Comparison of ENCODE assay signal across 7 cellular contexts in genomic region chr4:18128241-18128640, GRCh38.
"Had no signal": no experiment of that assay in that cellular context is flagged by ENCODE, and none has a peak within 500 bp of the region (broad histone marks: within the 10 kb centered on the region; RNA-seq: fewer than 3 reads in every experiment).

No MANE protein-coding gene starts in this region.

- H3K9me3 Mint-ChIP-seq: GM23338, H9 had no signal

- H3K4me2 ChIP-seq: GM23338 had no signal

- H3K27ac Mint-ChIP-seq: GM23338, H9 had no signal

- H3K4me3 ChIP-seq: GM23338 had no signal

- ATAC-seq: GM23338 had no signal

- H3K4me3 Mint-ChIP-seq: GM23338, H9 had no signal

- FAIRE-seq: H1, H54, HTR-8/SVneo had no signal

- DNase-seq: H9, HCEC 1CT, IMR-90 had no signal

- H2AFZ ChIP-seq: GM23338 had no signal
